1 cellular context compared by ENCODE assay signal in genomic region chr17:82334204-82334621, GRCh38.
TF ChIP-seq lines count a peak whose summit lies in the region.

No MANE protein-coding gene starts in this region.

TF ChIP-seq in K562, 482 proteins besides CTCF, POLR2A, EP300 and RAD21:
- TF ChIP-seq AFF4 (CRISPR knock-in tag; IDR thresholded peaks at IDR 0.05) (no peak), PCBP1 (IDR thresholded peaks at IDR 0.05; ENCODE audit: low read depth, low read length, poor library complexity, severe bottlenecking) (peak; percentile 30), KAT2B (IDR thresholded peaks at IDR 0.05; ENCODE audit: low read depth, low read length) (no peak)
